7 cellular contexts compared by ENCODE assay signal in the genomic region with DNA sequence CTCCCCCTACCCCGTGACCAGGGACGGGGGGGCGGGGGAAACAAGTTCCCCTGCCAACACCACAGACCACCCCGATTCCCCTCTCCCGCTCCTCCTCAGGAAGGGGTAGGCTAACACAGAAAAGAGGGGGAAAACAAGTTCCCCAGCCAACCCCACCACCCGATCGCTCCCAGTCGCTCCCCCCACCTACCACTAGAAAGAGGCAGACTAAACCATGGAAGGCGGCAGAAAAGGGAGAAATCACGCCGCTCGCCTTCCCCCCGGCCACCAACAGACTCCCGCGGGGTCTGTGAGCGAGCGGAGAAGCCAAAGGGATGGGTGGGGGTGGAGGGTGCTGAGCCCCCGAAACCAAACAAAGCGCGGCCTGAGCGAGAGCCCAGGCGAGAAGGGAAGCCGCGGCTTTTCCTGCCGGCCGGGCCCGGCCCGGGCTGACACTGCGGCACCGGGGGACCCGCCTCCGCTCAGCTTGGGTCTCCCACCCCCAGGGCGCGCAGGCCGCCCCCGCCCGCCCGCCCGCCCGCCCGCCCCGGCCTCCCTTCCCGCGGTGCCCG. TPM values are rescaled to one million over a fixed set of nuclear protein-coding genes. Genes with fewer than 3 reads are reported as not detected.
DNase-seq lines count a peak whose midpoint lies in the region; ATAC-seq and TF ChIP-seq lines count a peak whose summit lies in the region.

No MANE protein-coding gene starts in this region.

- peak overlapping the region; percentile 89 to 98 for H3K9ac ChIP-seq in liver (ENCODE audit: low read depth in 1 of 2, low read length in 2 of 2)

- peak overlapping the region; percentile 99 for H3K4me3 Mint-ChIP-seq in T-helper 2 cell treated with Interferon-gamma antibody and Interleukin-4, amounts not matched to agents 5 μg/mL and 100 μg/mL, for 36 hours

- H3K36me3 Mint-ChIP-seq in T-helper 2 cell treated with Interferon-gamma antibody and Interleukin-4, amounts not matched to agents 5 μg/mL and 100 μg/mL, for 36 hours (ENCODE audit: low read depth): peaks cover 9% of the 10 kb centered on the region

- DNase-seq in T-helper 2 cell treated with Interferon-gamma antibody and Interleukin-4, amounts not matched to agents 5 μg/mL and 100 μg/mL, for 36 hours (ENCODE audit: low spot score): peak; percentile 38
- peak; percentile 42 for DNase-seq in stimulated activated naive CD8-positive, alpha-beta T cell treated with anti-CD3 and anti-CD28 coated beads, Interleukin-15, Interleukin-2, amounts not matched to agents 100 U/mL and 50 U/mL, for 24 hours
- no peak for DNase-seq in DMS114 treated with DMSO at 0.1 percent for 48 hours (lab: John Stamatoyannopoulos, UW; ENCODE audit: unreplicated experiment)

- H3K27ac ChIP-seq in cingulate gyrus (ENCODE audit: low read depth, low read length): peak overlapping the region; percentile 91
- H3K27ac ChIP-seq in liver (ENCODE audit: low read depth in 1 of 2, low read length in 2 of 2): peak overlapping the region; percentile 95 to 98

- TF ChIP-seq CTCF in GM12875 (IDR thresholded peaks at IDR 0.05; ENCODE audit: borderline replicate concordance, insufficient read depth, low read depth, low read length) (no peak), liver (IDR thresholded peaks at IDR 0.05; ENCODE audit: low read depth, low read length, missing input control) (no peak)

- H3K27ac Mint-ChIP-seq in T-helper 2 cell treated with Interferon-gamma antibody and Interleukin-4, amounts not matched to agents 5 μg/mL and 100 μg/mL, for 36 hours: peak overlapping the region; percentile 97

- no peaks in the 10 kb centered on the region for H3K36me3 ChIP-seq in liver (ENCODE audit: control insufficient read depth in 4 of 4, insufficient read depth in 3 of 4, low read depth in 1 of 4, low read length in 3 of 4)

- TF ChIP-seq RAD21 in liver (IDR thresholded peaks at IDR 0.05): no peak

- H3K4me3 ChIP-seq in GM12875 (ENCODE audit: low read depth, low read length): peak overlapping the region; percentile 79
- H3K4me3 ChIP-seq in liver (ENCODE audit: low read depth in 1 of 3, low read length in 3 of 3): peak overlapping the region; percentile 73 to 100 (median 88)

- no peaks in the 10 kb centered on the region for H3K27me3 ChIP-seq in liver (ENCODE audit: control insufficient read depth in 4 of 4, insufficient read depth in 4 of 4, low read length in 3 of 4)

- no peaks in the 10 kb centered on the region for H3K9me3 Mint-ChIP-seq in T-helper 2 cell treated with Interferon-gamma antibody and Interleukin-4, amounts not matched to agents 5 μg/mL and 100 μg/mL, for 36 hours

- H3K9me3 ChIP-seq in liver (ENCODE audit: control insufficient read depth in 4 of 4, low read length in 3 of 4): no peaks in the 10 kb centered on the region

- ATAC-seq in HG02759 (IDR thresholded peaks at IDR 0.05; ENCODE audit: unreplicated experiment): peak; percentile 4
- no peak for ATAC-seq in stimulated activated naive CD8-positive, alpha-beta T cell treated with anti-CD3 and anti-CD28 coated beads, Interleukin-15, Interleukin-2, amounts not matched to agents 100 U/mL and 50 U/mL, for 24 hours

- under 1% methylated on average over 45 of the region's 45 CpGs for WGBS in liver

- no peaks in the 10 kb centered on the region for H3K27me3 Mint-ChIP-seq in T-helper 2 cell treated with Interferon-gamma antibody and Interleukin-4, amounts not matched to agents 5 μg/mL and 100 μg/mL, for 36 hours (ENCODE audit: low read depth)

- peaks cover 0 to 15% (median 5%) of the 10 kb centered on the region in 4 donors for H3K4me1 ChIP-seq in liver (ENCODE audit: control insufficient read depth in 4 of 4, insufficient read depth in 4 of 4, low read length in 3 of 4)

- peaks cover 34% of the 10 kb centered on the region for H3K4me1 Mint-ChIP-seq in T-helper 2 cell treated with Interferon-gamma antibody and Interleukin-4, amounts not matched to agents 5 μg/mL and 100 μg/mL, for 36 hours (ENCODE audit: low read depth)

TF ChIP-seq in liver, 16 proteins besides CTCF, POLR2A, EP300 and RAD21:
- peak; percentile 4 for TF ChIP-seq YY1 (IDR thresholded peaks at IDR 0.05)
- TF ChIP-seq, protein P1, sequence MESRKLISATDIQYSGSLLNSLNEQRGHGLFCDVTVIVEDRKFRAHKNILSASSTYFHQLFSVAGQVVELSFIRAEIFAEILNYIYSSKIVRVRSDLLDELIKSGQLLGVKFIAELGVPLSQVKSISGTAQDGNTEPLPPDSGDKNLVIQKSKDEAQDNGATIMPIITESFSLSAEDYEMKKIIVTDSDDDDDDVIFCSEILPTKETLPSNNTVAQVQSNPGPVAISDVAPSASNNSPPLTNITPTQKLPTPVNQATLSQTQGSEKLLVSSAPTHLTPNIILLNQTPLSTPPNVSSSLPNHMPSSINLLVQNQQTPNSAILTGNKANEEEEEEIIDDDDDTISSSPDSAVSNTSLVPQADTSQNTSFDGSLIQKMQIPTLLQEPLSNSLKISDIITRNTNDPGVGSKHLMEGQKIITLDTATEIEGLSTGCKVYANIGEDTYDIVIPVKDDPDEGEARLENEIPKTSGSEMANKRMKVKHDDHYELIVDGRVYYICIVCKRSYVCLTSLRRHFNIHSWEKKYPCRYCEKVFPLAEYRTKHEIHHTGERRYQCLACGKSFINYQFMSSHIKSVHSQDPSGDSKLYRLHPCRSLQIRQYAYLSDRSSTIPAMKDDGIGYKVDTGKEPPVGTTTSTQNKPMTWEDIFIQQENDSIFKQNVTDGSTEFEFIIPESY (IDR thresholded peaks at IDR 0.05): no peak

RNA-seq across cellular contexts. Expression of a gene that starts 1.3 kb away (rescaled TPM):
- 10 to 100 TPM; 30.0 to 46.8 TPM for total RNA-seq in liver
- 1 to 10 TPM; 9.2 to 9.4 TPM for polyA plus RNA-seq in liver
